29 cellular contexts compared by ENCODE assay signal in the genomic region with DNA sequence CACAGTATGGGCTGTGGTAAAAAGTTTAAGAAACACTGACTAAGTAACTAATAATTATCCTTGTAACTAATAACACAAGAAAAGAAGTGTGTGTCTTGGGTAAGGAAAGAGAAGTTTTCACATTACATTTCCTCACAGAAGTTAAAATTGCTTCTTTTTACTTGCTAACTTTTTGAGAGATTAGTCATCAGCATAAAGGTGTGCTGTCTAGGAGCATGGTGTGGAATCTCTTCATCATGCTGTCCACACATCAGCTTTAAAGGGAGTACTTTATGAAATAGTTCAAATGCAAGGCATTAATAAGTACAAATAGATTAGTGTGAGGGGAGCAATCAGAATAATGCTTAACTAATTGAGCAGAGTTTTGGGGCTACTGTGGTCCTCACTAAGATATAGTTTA. TPM values are rescaled to one million over a fixed set of nuclear protein-coding genes. Genes with fewer than 3 reads are reported as not detected.
"Had no signal": no experiment of that assay in that cellular context is flagged by ENCODE, and none has a peak within 500 bp of the region (broad histone marks: within the 10 kb centered on the region; RNA-seq: fewer than 3 reads in every experiment).

No MANE protein-coding gene starts in this region.

- DNase-seq: activated CD4-positive, alpha-beta T cell treated with anti-CD3 and anti-CD28 coated beads for 36 hours; activated CD4-positive, alpha-beta T cell treated with anti-CD3 and anti-CD28 coated beads, Interleukin-2, amount 50 U/mL, for 48 hours; activated CD4-positive, CD25-positive, alpha-beta regulatory T cell; activated CD8-positive, alpha-beta memory T cell treated with anti-CD3 and anti-CD28 coated beads, Interleukin-2, amount 50 U/mL, for 48 hours; activated naive CD4-positive, alpha-beta T cell; activated T-cell treated with anti-CD3 and anti-CD28 coated beads, Interleukin-2, amount 50 U/mL, for 48 hours; adrenal gland; aorta; body of pancreas; dorsolateral prefrontal cortex; effector memory CD4-positive, alpha-beta T cell; erythroblast; kidney; mesenchymal stem cell; right cardiac atrium; spleen; stimulated activated naive CD4-positive, alpha-beta T cell treated with Interleukin-2 at 50 U/mL for 16 hours; substantia nigra; T-helper 1 cell had no signal

- H3K27me3 Mint-ChIP-seq: activated CD4-positive, alpha-beta T cell treated with anti-CD3 and anti-CD28 coated beads for 36 hours; natural killer cell treated with Interleukin-12 subunit alpha and Interleukin-12 subunit beta and Interleukin-15 and Interleukin-18, amount 100 ng/mL, for 72 hours had no signal

- H2AFZ ChIP-seq: hepatocyte had no signal

- H3K27me3 ChIP-seq: adrenal gland, body of pancreas, cardiac muscle cell, dorsolateral prefrontal cortex, gastroesophageal sphincter, hepatocyte, spleen, upper lobe of left lung, vagina had no signal

- H3K9me3 Mint-ChIP-seq: activated naive CD4-positive, alpha-beta T cell treated with anti-CD3 and anti-CD28 coated beads, Interleukin-2, amount 50 U/mL, for 72 hours; natural killer cell treated with Interleukin-12 subunit alpha and Interleukin-12 subunit beta and Interleukin-15 and Interleukin-18, amount 100 ng/mL, for 72 hours; T-helper 2 cell treated with Interferon-gamma antibody and Interleukin-4, amounts not matched to agents 5 μg/mL and 100 μg/mL, for 36 hours had no signal

- H3K79me2 ChIP-seq: hepatocyte had no signal

- H3K27ac ChIP-seq: adrenal gland, body of pancreas, cardiac muscle cell, coronary artery, dorsolateral prefrontal cortex, gastroesophageal sphincter, hepatocyte, spleen, upper lobe of left lung, vagina had no signal

- H3K9me3 ChIP-seq: adrenal gland, body of pancreas, gastroesophageal sphincter, spleen, upper lobe of left lung, vagina had no signal

- H3K4me1 ChIP-seq: adrenal gland, body of pancreas, gastroesophageal sphincter, vagina had no signal

- H3K27ac Mint-ChIP-seq: activated CD4-positive, alpha-beta T cell treated with anti-CD3 and anti-CD28 coated beads for 36 hours; activated naive CD4-positive, alpha-beta T cell treated with anti-CD3 and anti-CD28 coated beads, Interleukin-2, amount 50 U/mL, for 72 hours; natural killer cell treated with Interleukin-12 subunit alpha and Interleukin-12 subunit beta and Interleukin-15 and Interleukin-18, amount 100 ng/mL, for 72 hours; T-helper 2 cell treated with Interferon-gamma antibody and Interleukin-4, amounts not matched to agents 5 μg/mL and 100 μg/mL, for 36 hours had no signal

- H3K4me3 ChIP-seq: adrenal gland, body of pancreas, cardiac muscle cell, coronary artery, dorsolateral prefrontal cortex, gastroesophageal sphincter, hepatocyte, spleen, upper lobe of left lung, vagina had no signal

- ATAC-seq: activated CD4-positive, alpha-beta T cell treated with anti-CD3 and anti-CD28 coated beads for 36 hours; body of pancreas; gastroesophageal sphincter; right cardiac atrium had no signal

- H3K4me2 ChIP-seq: hepatocyte had no signal

- H3K4me3 Mint-ChIP-seq: activated CD4-positive, alpha-beta T cell treated with anti-CD3 and anti-CD28 coated beads for 36 hours; natural killer cell treated with Interleukin-12 subunit alpha and Interleukin-12 subunit beta and Interleukin-15 and Interleukin-18, amount 100 ng/mL, for 72 hours; T-helper 2 cell treated with Interferon-gamma antibody and Interleukin-4, amounts not matched to agents 5 μg/mL and 100 μg/mL, for 36 hours had no signal

RNA-seq across cellular contexts. Expression of gene TSLP, which starts 50.4 kb away (rescaled TPM):
- total RNA-seq: cerebellum; natural killer cell treated with Interleukin-12 subunit alpha and Interleukin-12 subunit beta and Interleukin-15 and Interleukin-18, amount 100 ng/mL, for 72 hours had no signal
